ENCODE assay signal across 15 cellular contexts in genomic region chr5:101687630-101688029, GRCh38.
"Had no signal": no experiment of that assay in that cellular context is flagged by ENCODE, and none has a peak within 500 bp of the region (broad histone marks: within the 10 kb centered on the region; RNA-seq: fewer than 3 reads in every experiment).

No MANE protein-coding gene starts in this region.

- H3K4me3 ChIP-seq: mucosa of descending colon, prostate gland, right lobe of liver, spleen had no signal

- DNase-seq: activated naive CD4-positive, alpha-beta T cell treated with Interleukin-2 at 50 U/mL for 16 hours; activated naive CD8-positive, alpha-beta T cell treated with anti-CD3 and anti-CD28 coated beads, Interleukin-2, amount 50 U/mL, for 24 hours; effector memory CD8-positive, alpha-beta T cell; glutamatergic neuron; mammary epithelial cell; mucosa of descending colon; naive thymus-derived CD8-positive, alpha-beta T cell; occipital lobe; right lobe of liver; spleen; stimulated activated CD4-positive, alpha-beta T cell treated with anti-CD3 and anti-CD28 coated beads, Interleukin-2, amount 100 ng/mL, for 24 hours; stimulated activated naive B cell treated with anti-CD40 and anti-IgM and Interleukin-4, amounts not matched to agents 10 μg/mL and 1 μg/mL and 100 μg/mL, for 72 hours; substantia nigra had no signal

- H3K27ac ChIP-seq: prostate gland, right lobe of liver, spleen had no signal

- H3K9me3 ChIP-seq: mucosa of descending colon, prostate gland, right lobe of liver, spleen had no signal

- ATAC-seq: activated CD4-positive, CD25-positive, alpha-beta regulatory T cell treated with anti-CD3 and anti-CD28 coated beads, Interleukin-2, amount 50 U/mL, for 24 hours; activated naive CD8-positive, alpha-beta T cell treated with anti-CD3 and anti-CD28 coated beads, Interleukin-2, amount 50 U/mL, for 24 hours; effector memory CD8-positive, alpha-beta T cell; mucosa of descending colon; naive thymus-derived CD8-positive, alpha-beta T cell; right lobe of liver; stimulated activated naive B cell treated with anti-CD40 and anti-IgM and Interleukin-4, amounts not matched to agents 10 μg/mL and 1 μg/mL and 100 μg/mL, for 72 hours had no signal

- H3K4me1 ChIP-seq: prostate gland, right lobe of liver, spleen had no signal
